Comparison of ENCODE assay signal across 8 cellular contexts in the genomic region with DNA sequence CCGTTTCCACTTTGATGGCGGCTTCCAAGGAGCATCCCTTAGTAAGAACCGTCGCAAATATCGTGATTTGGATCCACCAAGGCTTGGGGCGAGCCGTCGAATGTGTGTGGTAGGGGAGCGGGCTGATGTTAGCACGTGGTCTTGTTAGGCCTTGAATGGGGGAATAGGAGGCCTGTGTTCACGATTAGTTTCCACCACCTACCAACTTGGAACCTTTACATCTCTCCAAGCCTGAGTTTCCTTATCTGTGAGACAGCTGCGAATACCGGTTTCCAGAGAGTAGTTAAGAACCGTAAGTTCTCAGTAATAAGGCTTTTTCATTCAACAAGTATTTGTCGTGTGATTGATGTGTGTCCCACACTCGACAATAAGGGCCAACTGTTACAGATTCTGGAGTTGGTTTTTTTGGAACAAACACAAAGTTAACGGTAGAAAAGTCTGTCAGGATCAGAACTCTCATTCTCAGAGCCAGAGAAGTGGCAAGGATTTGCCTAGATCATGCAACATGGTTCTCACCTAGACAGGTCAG. TPM values are rescaled to one million over a fixed set of nuclear protein-coding genes. Genes with fewer than 3 reads are reported as not detected.
DNase-seq lines count a peak whose midpoint lies in the region; ATAC-seq, FAIRE-seq and TF ChIP-seq lines count a peak whose summit lies in the region.

No MANE protein-coding gene starts in this region.

- TF ChIP-seq CTCF in OCI-LY3 (IDR thresholded peaks at IDR 0.05; ENCODE audit: low read depth, low read length): no peak
- TF ChIP-seq CTCF in H1 (IDR thresholded peaks at IDR 0.05; ENCODE audit: control extremely low read depth in 1 of 3, insufficient read depth in 1 of 3, low read depth in 1 of 3, low read length in 3 of 3): no peak
- TF ChIP-seq CTCF in neural cell (IDR thresholded peaks at IDR 0.05; ENCODE audit: poor library complexity, severe bottlenecking): no peak

- TF ChIP-seq POLR2A in H1 (IDR thresholded peaks at IDR 0.05; ENCODE audit: control extremely low read depth in 1 of 2, low read depth in 2 of 2, low read length in 2 of 2): peak; percentile 1 to 16; a peak in 1 of 3 replicates

- H3K27me3 ChIP-seq in OCI-LY3 (ENCODE audit: low read depth, low read length) (no peaks in the 10 kb centered on the region), H1 (replicated peaks in 1 of 4; ENCODE audit: control insufficient read depth in 3 of 4, extremely low read depth in 1 of 4, insufficient read depth in 3 of 4, low read length in 3 of 4) (no peaks in the 10 kb centered on the region), neural cell (ENCODE audit: insufficient read depth, low read depth, low read length) (no peaks in the 10 kb centered on the region)

- H3K27ac ChIP-seq in OCI-LY3 (ENCODE audit: low read length) (peak overlapping the region; percentile 46), H1 (ENCODE audit: low read depth, low read length) (peak overlapping the region; percentile 90), neural cell (ENCODE audit: low read length) (peak overlapping the region; percentile 63)

- no peak for FAIRE-seq in H1 (lab: Jason Lieb, UNC)

- H3K9ac ChIP-seq in OCI-LY3 (ENCODE audit: low read length) (peak overlapping the region; percentile 88), H1 (replicated peaks in 1 of 4; ENCODE audit: extremely low read depth in 1 of 4, low read depth in 3 of 4, low read length in 3 of 4) (peak overlapping the region; percentile 76 to 92 (median 86)), neural cell (ENCODE audit: low read length) (peak overlapping the region; percentile 77)

- peak overlapping the region; percentile 26 for H4K91ac ChIP-seq in H1 (replicated peaks; ENCODE audit: insufficient read length, low read length)

- peaks cover 4% of the 10 kb centered on the region for H3K36me3 ChIP-seq in OCI-LY3 (replicated peaks; ENCODE audit: low read depth, low read length)
- peaks cover 12 to 36% (median 24%) of the 10 kb centered on the region in 4 experiments for H3K36me3 ChIP-seq in H1 (ENCODE audit: control insufficient read depth in 2 of 4, insufficient read depth in 4 of 4, low read length in 3 of 4)
- H3K36me3 ChIP-seq in neural cell (ENCODE audit: insufficient read depth, low read length): no peaks in the 10 kb centered on the region

- H4K20me1 ChIP-seq in OCI-LY3 (ENCODE audit: insufficient read depth, low read length) (no peaks in the 10 kb centered on the region), H1 (replicated peaks in 1 of 2; ENCODE audit: control insufficient read depth in 1 of 2, insufficient read depth in 2 of 2, low read length in 2 of 2) (peaks cover 0 to 10% of the 10 kb centered on the region in 2 experiments), neural cell (ENCODE audit: insufficient read depth) (no peaks in the 10 kb centered on the region)

- TF ChIP-seq RAD21 in H1 (IDR thresholded peaks at IDR 0.05 in 1 of 2, conservative IDR thresholded peaks at IDR 0.05 in 1 of 2; ENCODE audit: low read depth in 2 of 2, low read length in 2 of 2) (no peak), neural cell (conservative IDR thresholded peaks at IDR 0.05) (no peak)

- H3K4me1 ChIP-seq in OCI-LY3 (ENCODE audit: low read length) (peaks cover 14% of the 10 kb centered on the region), H1 (replicated peaks in 1 of 4; ENCODE audit: control insufficient read depth in 3 of 4, insufficient read depth in 4 of 4, low read length in 3 of 4) (peaks cover 0 to 6% (median 4%) of the 10 kb centered on the region in 4 experiments; a peak in 3 of 7 replicates)

- H4K5ac ChIP-seq in H1 (ENCODE audit: insufficient read length, low read depth, low read length): no peak overlapping the region

- H3K18ac ChIP-seq in H1 (ENCODE audit: extremely low read depth, low read length): peak overlapping the region; percentile 93; the same call in 1 of the 2 replicates

- no peak overlapping the region; the same call in 1 of the 2 replicates for H2BK12ac ChIP-seq in H1 (ENCODE audit: low read depth, low read length)

- peaks cover 9% of the 10 kb centered on the region for H3K23me2 ChIP-seq in H1 (ENCODE audit: low read depth, low read length)

- no peaks in the 10 kb centered on the region for H3K9me2 ChIP-seq in neural cell (ENCODE audit: insufficient read depth, low read length)

- POLR2A ChIA-PET in H1 (lab: Charles Lee; ENCODE audit: partially characterized antibody): interaction anchor here (0.9 to 2.2 kb wide), 13 partner anchors 8 to 77 kb away, joined by 3 to 13 read pairs (median 4); a partner anchor contains a TSS

- WGBS in H1 (ENCODE audit: extremely low coverage in 1 of 2, insufficient coverage in 1 of 2, insufficient read length in 1 of 2, insufficient replicate concordance in 2 of 2, low coverage in 1 of 2, low lambda C conversion rate in 2 of 2, missing lambda C conversion rate in 1 of 2), 2 experiments: 27% methylated on average over 17 of the region's 17 CpGs; no CpG with 5 or more reads in 1 of the 2 experiments

- no peak overlapping the region for H2BK15ac ChIP-seq in H1 (ENCODE audit: low read length)

- H3K79me2 ChIP-seq in OCI-LY3 (ENCODE audit: low read length) (peaks cover 38% of the 10 kb centered on the region), H1 (ENCODE audit: control insufficient read depth in 1 of 2, insufficient read depth in 2 of 2, low read length in 2 of 2) (peaks cover 12 to 34% of the 10 kb centered on the region in 2 experiments), neural cell (replicated peaks; ENCODE audit: insufficient read depth, low read length) (peaks cover 16% of the 10 kb centered on the region)

- peak overlapping the region; percentile 54; the same call in 1 of the 2 replicates for H2AK5ac ChIP-seq in H1 (ENCODE audit: low read depth, low read length)

- H3K9me3 ChIP-seq in OCI-LY3 (ENCODE audit: insufficient read depth, low read length) (no peaks in the 10 kb centered on the region), H1 (ENCODE audit: insufficient read depth in 2 of 2, low read depth in 1 of 2, low read length in 1 of 2) (no peaks in the 10 kb centered on the region), neural cell (ENCODE audit: low read length) (no peaks in the 10 kb centered on the region)

- H3K4me2 ChIP-seq in OCI-LY3 (ENCODE audit: low read length) (peak overlapping the region; percentile 90), H1 (ENCODE audit: insufficient read depth in 1 of 2, low read depth in 2 of 2, low read length in 2 of 2) (peak overlapping the region; percentile 81 to 91), neural cell (ENCODE audit: low read length) (peak overlapping the region; percentile 65)

- H2AFZ ChIP-seq in OCI-LY3 (ENCODE audit: low read depth, low read length) (no peak overlapping the region), H1 (ENCODE audit: low read length) (no peak overlapping the region), neural cell (ENCODE audit: low read depth, low read length) (peak overlapping the region; percentile 69)

- no peak for DNase-seq in H1 (ENCODE audit: low read depth in 1 of 2, low spot score in 2 of 2)
- no peak for DNase-seq in inferior parietal cortex (ENCODE audit: extremely low spot score)
- DNase-seq in globus pallidus (ENCODE audit: low spot score): no peak
- DNase-seq in stimulated activated CD4-positive, alpha-beta T cell treated with anti-CD3 and anti-CD28 coated beads, Interleukin-15, amount 100 ng/mL, for 24 hours: no peak

- no peak overlapping the region for H3K23ac ChIP-seq in H1 (ENCODE audit: insufficient read length)

- H4K8ac ChIP-seq in H1 (ENCODE audit: extremely low read depth, insufficient read depth, low read length): 0 out of 2 replicates have a peak overlapping the region, but pooled peaks have one; percentile 96

- H2BK5ac ChIP-seq in H1 (ENCODE audit: low read depth, low read length): 0 out of 2 replicates have a peak overlapping the region, but pooled peaks have one; percentile 88

- H2BK20ac ChIP-seq in H1 (ENCODE audit: low read length): no peak overlapping the region

- H3K56ac ChIP-seq in H1 (replicated peaks; ENCODE audit: insufficient read length, low read depth, low read length): no peak overlapping the region

- TF ChIP-seq EP300 in H1 (IDR thresholded peaks at IDR 0.05; ENCODE audit: borderline replicate concordance in 1 of 2, low read depth in 2 of 2, low read length in 2 of 2): no peak
- no peak for TF ChIP-seq EP300 in neural cell (conservative IDR thresholded peaks at IDR 0.05; ENCODE audit: poor library complexity, severe bottlenecking)

- H3F3A ChIP-seq in neural cell (ENCODE audit: insufficient read depth, low read length, poor library complexity, severe bottlenecking): no peaks in the 10 kb centered on the region

- ATAC-seq in GM18907 (IDR thresholded peaks at IDR 0.05; ENCODE audit: unreplicated experiment): peak; percentile 4
- ATAC-seq in GM19452 (IDR thresholded peaks at IDR 0.05; ENCODE audit: unreplicated experiment): no peak

- H3K79me1 ChIP-seq in H1 (ENCODE audit: low read depth, low read length): peaks cover 11% of the 10 kb centered on the region

- no peak overlapping the region for H2BK120ac ChIP-seq in H1 (replicated peaks; ENCODE audit: low read depth, low read length)

- H3K4me3 ChIP-seq in OCI-LY3 (ENCODE audit: low read length) (peak overlapping the region; percentile 80), H1 (ENCODE audit: extremely low read depth in 1 of 4, insufficient read depth in 2 of 4, low read depth in 3 of 4, low read length in 4 of 4) (peak overlapping the region; percentile 70 to 88 (median 82)), neural cell (ENCODE audit: low read length) (peak overlapping the region; percentile 80)

- no peak overlapping the region for H3K14ac ChIP-seq in H1 (ENCODE audit: insufficient read length)

- no peak overlapping the region for H3K4ac ChIP-seq in H1 (replicated peaks; ENCODE audit: insufficient read length, low read depth, low read length)

- CTCF ChIA-PET in H1 (lab: Charles Lee; ENCODE audit: partially characterized antibody): interaction anchor here (1.0 kb wide), 1 partner anchor 243 kb away, joined by 3 read pairs; no protein-coding TSS in a partner anchor

RNA-seq across cellular contexts. Expression of a gene that starts 0.7 kb away (rescaled TPM):
- 131 and 134 TPM in 2 replicates for total RNA-seq in H1 (2021; fragmentation: NEBNext Ultra II Directional; extraction: Animal tissue kit (Norgen Biotek cat#: 25700))
- polyA plus RNA-seq in H1 (2011; rRNA removed) (43.2 and 53.5 TPM in 2 replicates), neural cell (20.6 and 32.1 TPM in 2 replicates)
- 70.2 TPM for polyA plus RNA-seq in H1 (2011; cell fraction: cytosol; rRNA removed)
- 42.9 TPM for polyA plus RNA-seq in H1 (2011; cell fraction: nucleus; rRNA removed)
- polyA plus RNA-seq in H1 (2012, experiment 1 of 2): 163 to 182 TPM (median 173 TPM) in 4 replicates
- polyA plus RNA-seq in H1 (2012, experiment 2 of 2): 86.7 TPM
- 89.6 TPM for polyA plus RNA-seq in H1 (2013, experiment 1 of 2)
- 96.6 TPM for polyA plus RNA-seq in H1 (2013, experiment 2 of 2)
- polyA minus RNA-seq in H1 (2011; rRNA and poly(A)+ RNA removed): 13.6 and 21.9 TPM in 2 replicates
- 53.8 TPM for polyA minus RNA-seq in H1 (2011; cell fraction: cytosol; rRNA and poly(A)+ RNA removed)
- polyA minus RNA-seq in H1 (2011; cell fraction: nucleus; rRNA and poly(A)+ RNA removed): 25.6 TPM
- 20.5 and 21.6 TPM in 2 replicates for polyA minus RNA-seq in neural cell

RNA-seq across cellular contexts. Expression of a gene that starts 8.5 kb away (rescaled TPM):
- not detected in 2 replicates for total RNA-seq in H1 (2021; fragmentation: NEBNext Ultra II Directional; extraction: Animal tissue kit (Norgen Biotek cat#: 25700))
- not detected in 2 replicates for polyA plus RNA-seq in H1 (2011; rRNA removed)
- not detected for polyA plus RNA-seq in H1 (2011; cell fraction: cytosol; rRNA removed)
- polyA plus RNA-seq in H1 (2011; cell fraction: nucleus; rRNA removed): not detected
- 0.14 TPM in 1 of 4 replicates, not detected in the others for polyA plus RNA-seq in H1 (2012, experiment 1 of 2)
- polyA plus RNA-seq in H1 (2012, experiment 2 of 2): not detected
- polyA plus RNA-seq in H1 (2013, experiment 1 of 2): not detected
- not detected for polyA plus RNA-seq in H1 (2013, experiment 2 of 2)
- not detected in 2 replicates for polyA minus RNA-seq in H1 (2011; rRNA and poly(A)+ RNA removed)
- polyA minus RNA-seq in H1 (2011; cell fraction: cytosol; rRNA and poly(A)+ RNA removed): not detected
- polyA minus RNA-seq in H1 (2011; cell fraction: nucleus; rRNA and poly(A)+ RNA removed): not detected
- not detected in 2 replicates for polyA plus RNA-seq in neural cell
- not detected in 2 replicates for polyA minus RNA-seq in neural cell

RNA-seq across cellular contexts. Expression of a gene that starts 22.0 kb away (rescaled TPM):
- 17.4 and 19.8 TPM in 2 replicates for total RNA-seq in H1 (2021; fragmentation: NEBNext Ultra II Directional; extraction: Animal tissue kit (Norgen Biotek cat#: 25700))
- polyA plus RNA-seq in H1 (2011; rRNA removed) (7.9 and 11.6 TPM in 2 replicates), neural cell (6.6 and 7.1 TPM in 2 replicates)
- 12.5 TPM for polyA plus RNA-seq in H1 (2011; cell fraction: cytosol; rRNA removed)
- polyA plus RNA-seq in H1 (2011; cell fraction: nucleus; rRNA removed): 13.1 TPM
- 13.0 to 16.1 TPM (median 14.3 TPM) in 4 replicates for polyA plus RNA-seq in H1 (2012, experiment 1 of 2)
- 12.4 TPM for polyA plus RNA-seq in H1 (2012, experiment 2 of 2)
- polyA plus RNA-seq in H1 (2013, experiment 1 of 2): 11.3 TPM
- polyA plus RNA-seq in H1 (2013, experiment 2 of 2): 11.8 TPM
- polyA minus RNA-seq in H1 (2011; rRNA and poly(A)+ RNA removed): 4.4 and 5.9 TPM in 2 replicates
- 9.6 TPM for polyA minus RNA-seq in H1 (2011; cell fraction: cytosol; rRNA and poly(A)+ RNA removed)
- polyA minus RNA-seq in H1 (2011; cell fraction: nucleus; rRNA and poly(A)+ RNA removed): 11.5 TPM
- polyA minus RNA-seq in neural cell: 13.4 and 14.2 TPM in 2 replicates

RNA-seq across cellular contexts. Expression of a gene that starts 32.2 kb away (rescaled TPM):
- 29.6 and 36.8 TPM in 2 replicates for total RNA-seq in H1 (2021; fragmentation: NEBNext Ultra II Directional; extraction: Animal tissue kit (Norgen Biotek cat#: 25700))
- polyA plus RNA-seq in H1 (2011; rRNA removed) (27.3 and 34.8 TPM in 2 replicates), neural cell (17.7 and 20.2 TPM in 2 replicates)
- polyA plus RNA-seq in H1 (2011; cell fraction: cytosol; rRNA removed): 25.1 TPM
- 43.6 TPM for polyA plus RNA-seq in H1 (2011; cell fraction: nucleus; rRNA removed)
- polyA plus RNA-seq in H1 (2012, experiment 1 of 2): 20.4 to 32.9 TPM (median 29.8 TPM) in 4 replicates
- polyA plus RNA-seq in H1 (2012, experiment 2 of 2): 24.3 TPM
- 17.9 TPM for polyA plus RNA-seq in H1 (2013, experiment 1 of 2)
- polyA plus RNA-seq in H1 (2013, experiment 2 of 2): 16.9 TPM
- 42.5 and 57.8 TPM in 2 replicates for polyA minus RNA-seq in H1 (2011; rRNA and poly(A)+ RNA removed)
- polyA minus RNA-seq in H1 (2011; cell fraction: cytosol; rRNA and poly(A)+ RNA removed): 37.3 TPM
- 20.5 TPM for polyA minus RNA-seq in H1 (2011; cell fraction: nucleus; rRNA and poly(A)+ RNA removed)
- 19.0 and 19.4 TPM in 2 replicates for polyA minus RNA-seq in neural cell

RNA-seq across cellular contexts. Expression of a gene that starts 38.0 kb away (rescaled TPM):
- 16.7 and 16.9 TPM in 2 replicates for total RNA-seq in H1 (2021; fragmentation: NEBNext Ultra II Directional; extraction: Animal tissue kit (Norgen Biotek cat#: 25700))
- 37.5 and 44.3 TPM in 2 replicates for polyA plus RNA-seq in H1 (2011; rRNA removed)
- polyA plus RNA-seq in H1 (2011; cell fraction: cytosol; rRNA removed): 26.5 TPM
- 24.3 TPM for polyA plus RNA-seq in H1 (2011; cell fraction: nucleus; rRNA removed)
- 15.8 to 22.2 TPM (median 19.0 TPM) in 4 replicates for polyA plus RNA-seq in H1 (2012, experiment 1 of 2)
- polyA plus RNA-seq in H1 (2012, experiment 2 of 2): 21.6 TPM
- polyA plus RNA-seq in H1 (2013, experiment 1 of 2): 12.0 TPM
- 11.5 TPM for polyA plus RNA-seq in H1 (2013, experiment 2 of 2)
- 28.9 and 33.1 TPM in 2 replicates for polyA minus RNA-seq in H1 (2011; rRNA and poly(A)+ RNA removed)
- polyA minus RNA-seq in H1 (2011; cell fraction: cytosol; rRNA and poly(A)+ RNA removed): 18.0 TPM
- 14.6 TPM for polyA minus RNA-seq in H1 (2011; cell fraction: nucleus; rRNA and poly(A)+ RNA removed)
- not detected in 2 replicates for polyA plus RNA-seq in neural cell
- not detected in 2 replicates for polyA minus RNA-seq in neural cell
